Comparison of ENCODE assay signal across 18 cellular contexts in genomic region chr2:99200232-99200631, GRCh38. TPM values are rescaled to one million over a fixed set of nuclear protein-coding genes. Genes with fewer than 3 reads are reported as not detected.
DNase-seq lines count a peak whose midpoint lies in the region; ATAC-seq and TF ChIP-seq lines count a peak whose summit lies in the region.
"Had no signal": no experiment of that assay in that cellular context is flagged by ENCODE, and none has a peak within 500 bp of the region (broad histone marks: within the 10 kb centered on the region; RNA-seq: fewer than 3 reads in every experiment).

No MANE protein-coding gene starts in this region.

- POLR2A ChIA-PET in CD8-positive, alpha-beta T cell (lab: Charles Lee), result no interaction called here
- POLR2A ChIA-PET in HEK293 (lab: Yijun Ruan, JAX), result no interaction called here

- CTCF ChIA-PET in CD8-positive, alpha-beta T cell (lab: Charles Lee), result no interaction called here
- CTCF ChIA-PET in HEK293 (lab: Yijun Ruan, JAX), result no interaction called here

- no peaks in the 10 kb centered on the region for H3K27me3 Mint-ChIP-seq in CD8-positive, alpha-beta T cell (ENCODE audit: low read depth)
- no peaks in the 10 kb centered on the region for H3K27me3 Mint-ChIP-seq in effector memory CD8-positive, alpha-beta T cell
- H3K27me3 Mint-ChIP-seq: IgD-negative memory B cell, T-cell had no signal

- H3K4me3 ChIP-seq in CD8-positive, alpha-beta T cell (ENCODE audit: low read depth, low read length), result no peak overlapping the region
- no peak overlapping the region for H3K4me3 ChIP-seq in HEK293 (ENCODE audit: low read depth, low read length)
- H3K4me3 ChIP-seq: GM12878, GM23248, Peyer's patch had no signal

- H3K9me3 ChIP-seq in CD8-positive, alpha-beta T cell (ENCODE audit: low read length), result no peaks in the 10 kb centered on the region
- H3K9me3 ChIP-seq in HEK293 (ENCODE audit: control insufficient read depth, insufficient read depth, low read depth, low read length), result no peaks in the 10 kb centered on the region
- H3K9me3 ChIP-seq: Peyer's patch had no signal

- H3K27me3 ChIP-seq in CD8-positive, alpha-beta T cell (ENCODE audit: insufficient read depth, low read length), result no peaks in the 10 kb centered on the region
- H3K27me3 ChIP-seq: Peyer's patch had no signal

- peaks cover 2% of the 10 kb centered on the region for H3K4me1 Mint-ChIP-seq in CD8-positive, alpha-beta T cell (ENCODE audit: low read depth)
- H3K4me1 Mint-ChIP-seq in effector memory CD8-positive, alpha-beta T cell (ENCODE audit: low read depth in 2 of 2), result peaks cover 0 to 3% of the 10 kb centered on the region in 2 donors
- H3K4me1 Mint-ChIP-seq: IgD-negative memory B cell, T-cell had no signal

- no peaks in the 10 kb centered on the region for H3K9me3 Mint-ChIP-seq in CD8-positive, alpha-beta T cell
- no peaks in the 10 kb centered on the region for H3K9me3 Mint-ChIP-seq in effector memory CD8-positive, alpha-beta T cell
- H3K9me3 Mint-ChIP-seq: IgD-negative memory B cell, T-cell had no signal

- H3K27ac ChIP-seq in CD8-positive, alpha-beta T cell (ENCODE audit: low read depth, low read length), result no peak overlapping the region
- no peak overlapping the region for H3K27ac ChIP-seq in HEK293 (ENCODE audit: extremely low read depth, low read depth, low read length)
- H3K27ac ChIP-seq: GM23248, Peyer's patch had no signal

- H3K4me1 ChIP-seq in CD8-positive, alpha-beta T cell (ENCODE audit: insufficient read depth, low read length), result no peaks in the 10 kb centered on the region
- no peaks in the 10 kb centered on the region for H3K4me1 ChIP-seq in HEK293 (ENCODE audit: control insufficient read depth, insufficient read depth, low read length)
- H3K4me1 ChIP-seq: Peyer's patch had no signal

- H3K36me3 Mint-ChIP-seq in CD8-positive, alpha-beta T cell, result peaks cover 26% of the 10 kb centered on the region
- H3K36me3 Mint-ChIP-seq in effector memory CD8-positive, alpha-beta T cell (ENCODE audit: insufficient read depth), result peaks cover 27% of the 10 kb centered on the region

- no peak for TF ChIP-seq CTCF in CD8-positive, alpha-beta T cell (IDR thresholded peaks at IDR 0.05)
- TF ChIP-seq CTCF in HEK293 (tag by site-specific recombination; IDR thresholded peaks at IDR 0.05), result no peak

- ATAC-seq in CD8-positive, alpha-beta T cell, result no peak
- no peak for ATAC-seq in effector memory CD8-positive, alpha-beta T cell (replicated peaks)
- ATAC-seq: GM12878, Right ventricle myocardium inferior, T-cell had no signal

- peaks cover 12% of the 10 kb centered on the region for H3K36me3 ChIP-seq in CD8-positive, alpha-beta T cell (ENCODE audit: insufficient read depth, low read length)
- peaks cover 19 to 50% of the 10 kb centered on the region in 2 experiments; a peak in 2 of 3 replicates for H3K36me3 ChIP-seq in HEK293 (ENCODE audit: control insufficient read depth in 2 of 2, insufficient read depth in 1 of 2, low read length in 2 of 2)

- no peak overlapping the region for H3K4me3 Mint-ChIP-seq in CD8-positive, alpha-beta T cell
- no peak overlapping the region for H3K4me3 Mint-ChIP-seq in effector memory CD8-positive, alpha-beta T cell
- H3K4me3 Mint-ChIP-seq: IgD-negative memory B cell, T-cell had no signal

- DNase-seq in CD8-positive, alpha-beta T cell, result no peak
- no peak for DNase-seq in effector memory CD8-positive, alpha-beta T cell
- DNase-seq in NCI-H1694 (lab: John Stamatoyannopoulos, UW) (no peak), NCI-H526 treated with DMSO at 0.1 percent for 48 hours (lab: John Stamatoyannopoulos, UW) (no peak), DMS114 treated with DMSO at 0.1 percent for 48 hours (lab: John Stamatoyannopoulos, UW; ENCODE audit: unreplicated experiment) (no peak)
- DNase-seq: GDM1, GM23248, HCEC 1CT, NCI-H1417 treated with DMSO at 0.1 percent for 48 hours, NCI-H2029, NCI-H510A treated with DMSO at 0.1 percent for 48 hours, Peyer's patch, T-cell had no signal

- intact Hi-C loops in CD8-positive, alpha-beta T cell (cut with DNase I, micrococcal nuclease), result no loop called here

- H3K27ac Mint-ChIP-seq in CD8-positive, alpha-beta T cell, result peak overlapping the region; percentile 76
- peak overlapping the region; percentile 72 to 84 for H3K27ac Mint-ChIP-seq in effector memory CD8-positive, alpha-beta T cell

TF ChIP-seq in HEK293, 187 proteins besides CTCF, POLR2A, EP300 and RAD21:
- TF ChIP-seq ZNF175 (tag by site-specific recombination; IDR thresholded peaks at IDR 0.05) (no peak), ZNF513 (tag by site-specific recombination; IDR thresholded peaks at IDR 0.05) (no peak), ZXDB (tag by site-specific recombination; IDR thresholded peaks at IDR 0.05) (no peak), ZNF121 (tag by site-specific recombination; IDR thresholded peaks at IDR 0.05) (peak; percentile 55; the same call in 1 of the 2 replicates), ZNF692 (tag by site-specific recombination; IDR thresholded peaks at IDR 0.05) (no peak), ZNF530 (tag by site-specific recombination; IDR thresholded peaks at IDR 0.05; ENCODE audit: low read depth) (no peak)

RNA-seq across cellular contexts. Expression of gene MRPL30, which starts 19.2 kb away (rescaled TPM):
- 10 to 100 TPM in 1 of 2 experiments, 1 to 10 TPM in 1; 9.4 to 11.4 TPM for total RNA-seq in CD8-positive, alpha-beta T cell

RNA-seq across cellular contexts. Expression of gene MITD1, which starts 19.4 kb away (rescaled TPM):
- 10 to 100 TPM; 12.6 to 15.6 TPM for total RNA-seq in CD8-positive, alpha-beta T cell

RNA-seq across cellular contexts. Expression of gene LIPT1, which starts 45.5 kb away (rescaled TPM):
- 10 to 100 TPM in 1 of 2 experiments, 1 to 10 TPM in 1; 9.7 to 11.0 TPM for total RNA-seq in CD8-positive, alpha-beta T cell

RNA-seq across cellular contexts. Expression of gene TSGA10, which starts 45.5 kb away (rescaled TPM):
- total RNA-seq in CD8-positive, alpha-beta T cell, result 10 to 100 TPM; 14.4 to 14.9 TPM

RNA-seq across cellular contexts. Expression of gene LYG2, which starts 55.2 kb away (rescaled TPM):
- not detected for total RNA-seq in CD8-positive, alpha-beta T cell
- total RNA-seq: GM12878, GM23248, LHCN-M2, Peyer's patch, Right ventricle myocardium inferior, T-cell had no signal
